In the genomic region with DNA sequence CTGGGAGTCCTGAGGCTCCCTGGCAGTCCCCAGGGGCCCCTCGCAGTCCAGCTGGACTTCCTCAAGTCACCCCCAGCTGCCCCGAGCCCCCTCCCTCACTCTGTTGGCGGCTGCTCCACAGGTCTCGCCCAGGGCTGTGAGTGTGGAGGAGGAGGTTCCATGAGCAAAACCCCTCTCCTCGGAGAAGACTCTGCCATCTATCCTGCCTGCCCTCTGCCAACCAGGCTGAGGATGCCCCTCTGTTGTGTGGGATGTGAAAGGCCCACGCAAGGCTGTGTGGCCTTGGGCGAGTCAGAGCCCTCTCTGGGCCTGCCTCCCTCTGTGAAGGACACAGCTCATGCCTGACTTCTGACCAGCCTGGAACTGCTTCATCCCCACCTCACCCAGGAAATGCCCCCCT, we compare ENCODE assay signal across 2 cellular contexts.
TF ChIP-seq lines count a peak whose summit lies in the region.

No MANE protein-coding gene starts in this region.

TF ChIP-seq in SK-N-SH, 30 proteins besides CTCF, POLR2A, EP300 and RAD21 (continued from another document):
- TF ChIP-seq, protein P1, sequence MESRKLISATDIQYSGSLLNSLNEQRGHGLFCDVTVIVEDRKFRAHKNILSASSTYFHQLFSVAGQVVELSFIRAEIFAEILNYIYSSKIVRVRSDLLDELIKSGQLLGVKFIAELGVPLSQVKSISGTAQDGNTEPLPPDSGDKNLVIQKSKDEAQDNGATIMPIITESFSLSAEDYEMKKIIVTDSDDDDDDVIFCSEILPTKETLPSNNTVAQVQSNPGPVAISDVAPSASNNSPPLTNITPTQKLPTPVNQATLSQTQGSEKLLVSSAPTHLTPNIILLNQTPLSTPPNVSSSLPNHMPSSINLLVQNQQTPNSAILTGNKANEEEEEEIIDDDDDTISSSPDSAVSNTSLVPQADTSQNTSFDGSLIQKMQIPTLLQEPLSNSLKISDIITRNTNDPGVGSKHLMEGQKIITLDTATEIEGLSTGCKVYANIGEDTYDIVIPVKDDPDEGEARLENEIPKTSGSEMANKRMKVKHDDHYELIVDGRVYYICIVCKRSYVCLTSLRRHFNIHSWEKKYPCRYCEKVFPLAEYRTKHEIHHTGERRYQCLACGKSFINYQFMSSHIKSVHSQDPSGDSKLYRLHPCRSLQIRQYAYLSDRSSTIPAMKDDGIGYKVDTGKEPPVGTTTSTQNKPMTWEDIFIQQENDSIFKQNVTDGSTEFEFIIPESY (IDR thresholded peaks at IDR 0.05; ENCODE audit: borderline replicate concordance, low read depth): no peak
- TF ChIP-seq, protein P2, sequence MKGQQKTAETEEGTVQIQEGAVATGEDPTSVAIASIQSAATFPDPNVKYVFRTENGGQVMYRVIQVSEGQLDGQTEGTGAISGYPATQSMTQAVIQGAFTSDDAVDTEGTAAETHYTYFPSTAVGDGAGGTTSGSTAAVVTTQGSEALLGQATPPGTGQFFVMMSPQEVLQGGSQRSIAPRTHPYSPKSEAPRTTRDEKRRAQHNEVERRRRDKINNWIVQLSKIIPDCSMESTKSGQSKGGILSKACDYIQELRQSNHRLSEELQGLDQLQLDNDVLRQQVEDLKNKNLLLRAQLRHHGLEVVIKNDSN (IDR thresholded peaks at IDR 0.05; ENCODE audit: borderline replicate concordance, low read depth): no peak
- TF ChIP-seq MXI1 (IDR thresholded peaks at IDR 0.05; ENCODE audit: low read depth, low read length): no peak
- TF ChIP-seq FOXJ3 (CRISPR knock-in tag; IDR thresholded peaks at IDR 0.05): no peak
- no peak for TF ChIP-seq POLR2AphosphoS5 (IDR thresholded peaks at IDR 0.05; ENCODE audit: low read depth, low read length)
- TF ChIP-seq, protein P3, sequence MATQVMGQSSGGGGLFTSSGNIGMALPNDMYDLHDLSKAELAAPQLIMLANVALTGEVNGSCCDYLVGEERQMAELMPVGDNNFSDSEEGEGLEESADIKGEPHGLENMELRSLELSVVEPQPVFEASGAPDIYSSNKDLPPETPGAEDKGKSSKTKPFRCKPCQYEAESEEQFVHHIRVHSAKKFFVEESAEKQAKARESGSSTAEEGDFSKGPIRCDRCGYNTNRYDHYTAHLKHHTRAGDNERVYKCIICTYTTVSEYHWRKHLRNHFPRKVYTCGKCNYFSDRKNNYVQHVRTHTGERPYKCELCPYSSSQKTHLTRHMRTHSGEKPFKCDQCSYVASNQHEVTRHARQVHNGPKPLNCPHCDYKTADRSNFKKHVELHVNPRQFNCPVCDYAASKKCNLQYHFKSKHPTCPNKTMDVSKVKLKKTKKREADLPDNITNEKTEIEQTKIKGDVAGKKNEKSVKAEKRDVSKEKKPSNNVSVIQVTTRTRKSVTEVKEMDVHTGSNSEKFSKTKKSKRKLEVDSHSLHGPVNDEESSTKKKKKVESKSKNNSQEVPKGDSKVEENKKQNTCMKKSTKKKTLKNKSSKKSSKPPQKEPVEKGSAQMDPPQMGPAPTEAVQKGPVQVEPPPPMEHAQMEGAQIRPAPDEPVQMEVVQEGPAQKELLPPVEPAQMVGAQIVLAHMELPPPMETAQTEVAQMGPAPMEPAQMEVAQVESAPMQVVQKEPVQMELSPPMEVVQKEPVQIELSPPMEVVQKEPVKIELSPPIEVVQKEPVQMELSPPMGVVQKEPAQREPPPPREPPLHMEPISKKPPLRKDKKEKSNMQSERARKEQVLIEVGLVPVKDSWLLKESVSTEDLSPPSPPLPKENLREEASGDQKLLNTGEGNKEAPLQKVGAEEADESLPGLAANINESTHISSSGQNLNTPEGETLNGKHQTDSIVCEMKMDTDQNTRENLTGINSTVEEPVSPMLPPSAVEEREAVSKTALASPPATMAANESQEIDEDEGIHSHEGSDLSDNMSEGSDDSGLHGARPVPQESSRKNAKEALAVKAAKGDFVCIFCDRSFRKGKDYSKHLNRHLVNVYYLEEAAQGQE (IDR thresholded peaks at IDR 0.05; ENCODE audit: low read depth, low read length): no peak
- no peak for TF ChIP-seq SMC3 (IDR thresholded peaks at IDR 0.05; ENCODE audit: low read depth, low read length)
- TF ChIP-seq MEF2A (IDR thresholded peaks at IDR 0.05; ENCODE audit: borderline replicate concordance, low read depth): no peak
- TF ChIP-seq FOSL2 (IDR thresholded peaks at IDR 0.05; ENCODE audit: borderline replicate concordance, low read depth): no peak
- no peak for TF ChIP-seq RFX5 (IDR thresholded peaks at IDR 0.05; ENCODE audit: low read length)
- no peak for TF ChIP-seq GABPA (IDR thresholded peaks at IDR 0.05; ENCODE audit: low read depth)
- TF ChIP-seq FOXM1 (IDR thresholded peaks at IDR 0.05; ENCODE audit: low read depth): no peak

TF ChIP-seq in SK-N-SH treated with all-trans-retinoic acid at 6 μM for 48 hours, 23 proteins besides CTCF, POLR2A, EP300 and RAD21 (continued from another document):
- TF ChIP-seq, protein P4, sequence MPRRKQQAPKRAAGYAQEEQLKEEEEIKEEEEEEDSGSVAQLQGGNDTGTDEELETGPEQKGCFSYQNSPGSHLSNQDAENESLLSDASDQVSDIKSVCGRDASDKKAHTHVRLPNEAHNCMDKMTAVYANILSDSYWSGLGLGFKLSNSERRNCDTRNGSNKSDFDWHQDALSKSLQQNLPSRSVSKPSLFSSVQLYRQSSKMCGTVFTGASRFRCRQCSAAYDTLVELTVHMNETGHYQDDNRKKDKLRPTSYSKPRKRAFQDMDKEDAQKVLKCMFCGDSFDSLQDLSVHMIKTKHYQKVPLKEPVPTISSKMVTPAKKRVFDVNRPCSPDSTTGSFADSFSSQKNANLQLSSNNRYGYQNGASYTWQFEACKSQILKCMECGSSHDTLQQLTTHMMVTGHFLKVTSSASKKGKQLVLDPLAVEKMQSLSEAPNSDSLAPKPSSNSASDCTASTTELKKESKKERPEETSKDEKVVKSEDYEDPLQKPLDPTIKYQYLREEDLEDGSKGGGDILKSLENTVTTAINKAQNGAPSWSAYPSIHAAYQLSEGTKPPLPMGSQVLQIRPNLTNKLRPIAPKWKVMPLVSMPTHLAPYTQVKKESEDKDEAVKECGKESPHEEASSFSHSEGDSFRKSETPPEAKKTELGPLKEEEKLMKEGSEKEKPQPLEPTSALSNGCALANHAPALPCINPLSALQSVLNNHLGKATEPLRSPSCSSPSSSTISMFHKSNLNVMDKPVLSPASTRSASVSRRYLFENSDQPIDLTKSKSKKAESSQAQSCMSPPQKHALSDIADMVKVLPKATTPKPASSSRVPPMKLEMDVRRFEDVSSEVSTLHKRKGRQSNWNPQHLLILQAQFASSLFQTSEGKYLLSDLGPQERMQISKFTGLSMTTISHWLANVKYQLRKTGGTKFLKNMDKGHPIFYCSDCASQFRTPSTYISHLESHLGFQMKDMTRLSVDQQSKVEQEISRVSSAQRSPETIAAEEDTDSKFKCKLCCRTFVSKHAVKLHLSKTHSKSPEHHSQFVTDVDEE (CRISPR knock-in tag; IDR thresholded peaks at IDR 0.05): no peak
- TF ChIP-seq GLIS3 (CRISPR knock-in tag; IDR thresholded peaks at IDR 0.05): no peak
- TF ChIP-seq, protein P5, sequence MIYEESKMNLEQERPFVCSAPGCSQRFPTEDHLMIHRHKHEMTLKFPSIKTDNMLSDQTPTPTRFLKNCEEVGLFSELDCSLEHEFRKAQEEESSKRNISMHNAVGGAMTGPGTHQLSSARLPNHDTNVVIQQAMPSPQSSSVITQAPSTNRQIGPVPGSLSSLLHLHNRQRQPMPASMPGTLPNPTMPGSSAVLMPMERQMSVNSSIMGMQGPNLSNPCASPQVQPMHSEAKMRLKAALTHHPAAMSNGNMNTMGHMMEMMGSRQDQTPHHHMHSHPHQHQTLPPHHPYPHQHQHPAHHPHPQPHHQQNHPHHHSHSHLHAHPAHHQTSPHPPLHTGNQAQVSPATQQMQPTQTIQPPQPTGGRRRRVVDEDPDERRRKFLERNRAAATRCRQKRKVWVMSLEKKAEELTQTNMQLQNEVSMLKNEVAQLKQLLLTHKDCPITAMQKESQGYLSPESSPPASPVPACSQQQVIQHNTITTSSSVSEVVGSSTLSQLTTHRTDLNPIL (CRISPR knock-in tag; IDR thresholded peaks at IDR 0.05; ENCODE audit: low read depth): no peak
- TF ChIP-seq PPARA (CRISPR knock-in tag; IDR thresholded peaks at IDR 0.05; ENCODE audit: borderline replicate concordance): no peak
- TF ChIP-seq ISL1 (CRISPR knock-in tag; IDR thresholded peaks at IDR 0.05): no peak
- TF ChIP-seq ZNF8 (CRISPR knock-in tag; IDR thresholded peaks at IDR 0.05): no peak
- TF ChIP-seq ARNTL (CRISPR knock-in tag; IDR thresholded peaks at IDR 0.05; ENCODE audit: borderline replicate concordance, low read depth): no peak
